ENCODE assay signal across 34 cellular contexts in the genomic region with DNA sequence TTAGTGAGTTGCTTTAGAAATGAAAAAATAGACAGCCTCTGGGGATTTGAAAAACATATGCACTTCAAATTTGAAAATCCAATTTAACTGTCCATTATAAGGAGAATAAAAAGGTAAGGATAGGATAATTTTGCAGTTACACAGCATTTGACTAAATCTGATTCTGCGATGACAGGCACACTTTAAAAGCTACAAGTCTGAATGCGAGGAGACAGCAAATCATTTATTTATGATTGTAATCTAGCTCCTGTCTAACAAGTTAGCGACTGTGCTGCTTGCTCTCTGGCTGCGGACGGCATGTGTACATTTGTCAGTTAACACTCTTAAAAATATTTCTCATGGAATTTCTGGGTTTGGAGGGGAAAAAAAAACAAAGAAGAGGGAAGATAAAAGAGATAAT.
"Had no signal": no experiment of that assay in that cellular context is flagged by ENCODE, and none has a peak within 500 bp of the region (broad histone marks: within the 10 kb centered on the region; RNA-seq: fewer than 3 reads in every experiment).

No MANE protein-coding gene starts in this region.

- H3K9me3 ChIP-seq: breast epithelium had no signal

- H3K27ac ChIP-seq: ascending aorta, brain microvascular endothelial cell, breast epithelium, WERI-Rb-1 had no signal

- H3K27me3 Mint-ChIP-seq: activated CD4-positive, alpha-beta memory T cell treated with anti-CD3 and anti-CD28 coated beads, Interleukin-2, amount 10 ng/mL, durations not matched to agents 7 days and 5 days; activated CD4-positive, alpha-beta T cell treated with anti-CD3 and anti-CD28 coated beads, Interleukin-2, amount 10 ng/mL, durations not matched to agents 7 days and 5 days; activated CD8-positive, alpha-beta memory T cell treated with anti-CD3 and anti-CD28 coated beads, Interleukin-2, amount 10 ng/mL, durations not matched to agents 7 days and 5 days; activated naive CD4-positive, alpha-beta T cell treated with anti-CD3 and anti-CD28 coated beads, Interleukin-2, amount 10 ng/mL, durations not matched to agents 7 days and 5 days; activated naive CD8-positive, alpha-beta T cell treated with anti-CD3 and anti-CD28 coated beads, Interleukin-2, amount 10 ng/mL, durations not matched to agents 7 days and 5 days had no signal

- ATAC-seq: activated CD4-positive, alpha-beta T cell treated with anti-CD3 and anti-CD28 coated beads for 36 hours; activated CD4-positive, CD25-positive, alpha-beta regulatory T cell treated with anti-CD3 and anti-CD28 coated beads, Interleukin-2, amount 50 U/mL, for 24 hours; activated CD8-positive, alpha-beta memory T cell treated with anti-CD3 and anti-CD28 coated beads, Interleukin-2, amount 10 ng/mL, durations not matched to agents 7 days and 5 days; activated CD8-positive, alpha-beta T cell treated with anti-CD3 and anti-CD28 coated beads, Interleukin-2, amount 10 ng/mL, durations not matched to agents 7 days and 5 days; activated naive CD8-positive, alpha-beta T cell treated with anti-CD3 and anti-CD28 coated beads, Interleukin-2, amount 50 U/mL, for 24 hours; T-cell; T-helper 17 cell; WTC11 had no signal

- H3K4me3 ChIP-seq: ascending aorta, breast epithelium had no signal

- H3K4me1 Mint-ChIP-seq: activated CD4-positive, alpha-beta memory T cell treated with anti-CD3 and anti-CD28 coated beads, Interleukin-2, amount 10 ng/mL, durations not matched to agents 7 days and 5 days; activated CD4-positive, alpha-beta T cell treated with anti-CD3 and anti-CD28 coated beads for 36 hours; activated CD4-positive, alpha-beta T cell treated with anti-CD3 and anti-CD28 coated beads, Interleukin-2, amount 10 ng/mL, durations not matched to agents 7 days and 5 days; activated CD8-positive, alpha-beta memory T cell treated with anti-CD3 and anti-CD28 coated beads, Interleukin-2, amount 10 ng/mL, durations not matched to agents 7 days and 5 days; activated naive CD4-positive, alpha-beta T cell treated with anti-CD3 and anti-CD28 coated beads, Interleukin-2, amount 10 ng/mL, durations not matched to agents 7 days and 5 days; activated naive CD4-positive, alpha-beta T cell treated with anti-CD3 and anti-CD28 coated beads, Interleukin-2, amount 50 U/mL, for 24 hours; activated naive CD8-positive, alpha-beta T cell treated with anti-CD3 and anti-CD28 coated beads, Interleukin-2, amount 10 ng/mL, durations not matched to agents 7 days and 5 days; activated naive CD8-positive, alpha-beta T cell treated with anti-CD3 and anti-CD28 coated beads, Interleukin-2, amount 50 U/mL, for 24 hours; T-cell; T-helper 17 cell had no signal

- H3K4me3 Mint-ChIP-seq: activated CD4-positive, alpha-beta memory T cell treated with anti-CD3 and anti-CD28 coated beads, Interleukin-2, amount 10 ng/mL, durations not matched to agents 7 days and 5 days; activated CD4-positive, alpha-beta T cell treated with anti-CD3 and anti-CD28 coated beads for 36 hours; activated CD4-positive, alpha-beta T cell treated with anti-CD3 and anti-CD28 coated beads, Interleukin-2, amount 10 ng/mL, durations not matched to agents 7 days and 5 days; activated CD8-positive, alpha-beta memory T cell treated with anti-CD3 and anti-CD28 coated beads, Interleukin-2, amount 10 ng/mL, durations not matched to agents 7 days and 5 days; activated CD8-positive, alpha-beta T cell treated with anti-CD3 and anti-CD28 coated beads, Interleukin-2, amount 10 ng/mL, durations not matched to agents 7 days and 5 days; activated naive CD4-positive, alpha-beta T cell treated with anti-CD3 and anti-CD28 coated beads, Interleukin-2, amount 10 ng/mL, durations not matched to agents 7 days and 5 days; activated naive CD4-positive, alpha-beta T cell treated with anti-CD3 and anti-CD28 coated beads, Interleukin-2, amount 50 U/mL, for 24 hours; activated naive CD8-positive, alpha-beta T cell; activated naive CD8-positive, alpha-beta T cell treated with anti-CD3 and anti-CD28 coated beads, Interleukin-2, amount 10 ng/mL, durations not matched to agents 7 days and 5 days; activated naive CD8-positive, alpha-beta T cell treated with anti-CD3 and anti-CD28 coated beads, Interleukin-2, amount 50 U/mL, for 24 hours; activated T-cell treated with anti-CD3 and anti-CD28 coated beads, Interleukin-2, amount 50 U/mL, for 24 hours; T-cell; T-helper 17 cell; WTC11 had no signal

- H3K27ac Mint-ChIP-seq: activated CD4-positive, alpha-beta memory T cell treated with anti-CD3 and anti-CD28 coated beads, Interleukin-2, amount 10 ng/mL, durations not matched to agents 7 days and 5 days; activated CD4-positive, alpha-beta T cell treated with anti-CD3 and anti-CD28 coated beads for 36 hours; activated CD4-positive, alpha-beta T cell treated with anti-CD3 and anti-CD28 coated beads, Interleukin-2, amount 10 ng/mL, durations not matched to agents 7 days and 5 days; activated CD8-positive, alpha-beta memory T cell treated with anti-CD3 and anti-CD28 coated beads, Interleukin-2, amount 10 ng/mL, durations not matched to agents 7 days and 5 days; activated CD8-positive, alpha-beta T cell treated with anti-CD3 and anti-CD28 coated beads, Interleukin-2, amount 10 ng/mL, durations not matched to agents 7 days and 5 days; activated naive CD4-positive, alpha-beta T cell treated with anti-CD3 and anti-CD28 coated beads, Interleukin-2, amount 10 ng/mL, durations not matched to agents 7 days and 5 days; activated naive CD4-positive, alpha-beta T cell treated with anti-CD3 and anti-CD28 coated beads, Interleukin-2, amount 50 U/mL, for 24 hours; activated naive CD8-positive, alpha-beta T cell; activated naive CD8-positive, alpha-beta T cell treated with anti-CD3 and anti-CD28 coated beads, Interleukin-2, amount 10 ng/mL, durations not matched to agents 7 days and 5 days; activated naive CD8-positive, alpha-beta T cell treated with anti-CD3 and anti-CD28 coated beads, Interleukin-2, amount 50 U/mL, for 24 hours; activated T-cell treated with anti-CD3 and anti-CD28 coated beads, Interleukin-2, amount 50 U/mL, for 24 hours; activated T-helper 2 cell treated with anti-CD3 and anti-CD28 coated beads, Interferon-gamma antibody, Interleukin-2, Interleukin-4, amounts not matched to agents 10 μg/mL and 5 μg/mL and 100 μg/mL, durations not matched to agents 14 hours and 24 hours and 36 hours; T-cell; T-helper 17 cell; WTC11 had no signal

- H3K27me3 ChIP-seq: ascending aorta, brain microvascular endothelial cell, breast epithelium had no signal

- DNase-seq: activated CD4-positive, alpha-beta memory T cell treated with anti-CD3 and anti-CD28 coated beads, Interleukin-2, amount 10 ng/mL, durations not matched to agents 7 days and 5 days; activated CD4-positive, alpha-beta T cell treated with anti-CD3 and anti-CD28 coated beads for 1 hour; activated CD4-positive, alpha-beta T cell treated with anti-CD3 and anti-CD28 coated beads for 36 hours; activated CD4-positive, alpha-beta T cell treated with anti-CD3 and anti-CD28 coated beads for 48 hours; activated CD4-positive, alpha-beta T cell treated with anti-CD3 and anti-CD28 coated beads, Interleukin-2, amount 10 ng/mL, durations not matched to agents 7 days and 5 days; activated CD4-positive, alpha-beta T cell treated with anti-CD3 and anti-CD28 coated beads, Interleukin-2, amount 50 U/mL, for 48 hours; activated CD4-positive, CD25-positive, alpha-beta regulatory T cell; activated CD8-positive, alpha-beta memory T cell treated with anti-CD3 and anti-CD28 coated beads for 24 hours; activated CD8-positive, alpha-beta memory T cell treated with anti-CD3 and anti-CD28 coated beads, Interleukin-2, amount 10 ng/mL, durations not matched to agents 7 days and 5 days; activated CD8-positive, alpha-beta memory T cell treated with anti-CD3 and anti-CD28 coated beads, Interleukin-2, amount 50 U/mL, for 48 hours; activated CD8-positive, alpha-beta T cell treated with anti-CD3 and anti-CD28 coated beads, Interleukin-2, amount 10 ng/mL, durations not matched to agents 7 days and 5 days; activated effector memory CD4-positive, alpha-beta T cell treated with Interleukin-2 at 50 U/mL for 16 hours; activated gamma-delta T cell; activated naive CD4-positive, alpha-beta T cell treated with anti-CD3 and anti-CD28 coated beads, Interleukin-2, amount 10 ng/mL, durations not matched to agents 7 days and 5 days; activated naive CD4-positive, alpha-beta T cell treated with Interleukin-2 at 50 U/mL for 16 hours; activated naive CD8-positive, alpha-beta T cell treated with anti-CD3 and anti-CD28 coated beads, Interleukin-2, amount 10 ng/mL, durations not matched to agents 7 days and 5 days; activated naive CD8-positive, alpha-beta T cell treated with anti-CD3 and anti-CD28 coated beads, Interleukin-2, amount 50 U/mL, for 24 hours; activated T-cell treated with anti-CD3 and anti-CD28 coated beads, Interleukin-2, amount 50 U/mL, for 24 hours; activated T-cell treated with anti-CD3 and anti-CD28 coated beads, Interleukin-2, amount 50 U/mL, for 48 hours; amygdala; anterior cingulate cortex; brain microvascular endothelial cell; central memory CD4-positive, alpha-beta T cell; T-cell; T-helper 17 cell; T1000; WERI-Rb-1 had no signal

- H3K36me3 Mint-ChIP-seq: activated CD8-positive, alpha-beta memory T cell treated with anti-CD3 and anti-CD28 coated beads, Interleukin-2, amount 10 ng/mL, durations not matched to agents 7 days and 5 days; activated naive CD4-positive, alpha-beta T cell treated with anti-CD3 and anti-CD28 coated beads, Interleukin-2, amount 10 ng/mL, durations not matched to agents 7 days and 5 days; activated naive CD4-positive, alpha-beta T cell treated with anti-CD3 and anti-CD28 coated beads, Interleukin-2, amount 50 U/mL, for 24 hours; activated naive CD8-positive, alpha-beta T cell; activated naive CD8-positive, alpha-beta T cell treated with anti-CD3 and anti-CD28 coated beads, Interleukin-2, amount 10 ng/mL, durations not matched to agents 7 days and 5 days; T-cell had no signal

- H3K36me3 ChIP-seq: ascending aorta, brain microvascular endothelial cell, breast epithelium, WERI-Rb-1 had no signal

- H3K9me3 Mint-ChIP-seq: activated CD4-positive, alpha-beta memory T cell treated with anti-CD3 and anti-CD28 coated beads, Interleukin-2, amount 10 ng/mL, durations not matched to agents 7 days and 5 days; activated CD4-positive, alpha-beta T cell treated with anti-CD3 and anti-CD28 coated beads, Interleukin-2, amount 10 ng/mL, durations not matched to agents 7 days and 5 days; activated naive CD4-positive, alpha-beta T cell treated with anti-CD3 and anti-CD28 coated beads, Interleukin-2, amount 50 U/mL, for 24 hours had no signal

- H3K4me1 ChIP-seq: ascending aorta, breast epithelium had no signal
